Comparison of ENCODE assay signal across 10 cellular contexts in the genomic region with DNA sequence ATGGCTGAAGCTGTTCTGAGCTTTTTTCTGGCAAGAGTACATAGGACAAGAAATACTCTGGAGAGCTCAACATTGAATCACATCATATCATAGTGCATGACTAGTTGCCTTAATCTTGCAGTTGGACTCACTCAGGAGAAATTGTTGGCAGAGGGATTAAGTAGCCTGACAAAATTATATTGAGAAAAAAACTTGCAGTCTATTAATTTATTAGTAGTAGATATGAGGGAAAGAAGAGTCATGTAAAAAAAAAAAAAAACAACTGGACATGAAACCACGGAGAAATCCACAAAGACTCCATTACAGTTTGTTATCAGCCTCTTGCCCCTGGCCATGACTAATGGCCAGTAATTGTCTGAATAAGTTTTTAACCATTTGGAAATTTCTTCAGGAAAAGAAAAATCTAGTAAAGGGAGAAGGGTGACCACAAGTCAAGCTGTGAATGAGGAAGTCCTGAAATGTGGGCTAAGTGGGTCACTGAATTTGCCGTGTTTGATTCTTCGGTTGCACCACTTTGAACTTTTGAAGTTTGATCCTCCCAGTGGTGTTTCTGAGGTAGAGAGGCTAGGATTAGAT. TPM values are rescaled to one million over a fixed set of nuclear protein-coding genes. Genes with fewer than 3 reads are reported as not detected.
DNase-seq lines count a peak whose midpoint lies in the region; ATAC-seq and TF ChIP-seq lines count a peak whose summit lies in the region.
"Had no signal": no experiment of that assay in that cellular context is flagged by ENCODE, and none has a peak within 500 bp of the region (broad histone marks: within the 10 kb centered on the region; RNA-seq: fewer than 3 reads in every experiment).

No MANE protein-coding gene starts in this region.

- DNase-seq in CD8-positive, alpha-beta T cell = no peak
- DNase-seq in NCI-H226 = peak; percentile 68
- DNase-seq in central memory CD8-positive, alpha-beta T cell (ENCODE audit: low spot score in 2 of 2) = no peak
- no peak for DNase-seq in naive thymus-derived CD4-positive, alpha-beta T cell
- no peak for DNase-seq in substantia nigra (lab: John Stamatoyannopoulos, UW)
- DNase-seq in NCI-H2171 treated with DMSO at 0.1 percent for 48 hours (lab: John Stamatoyannopoulos, UW) = no peak
- no peak for DNase-seq in A673 (ENCODE audit: low spot score)
- DNase-seq: adrenal gland, NCI-H510A treated with DMSO at 0.1 percent for 48 hours had no signal

- H3K4me1 Mint-ChIP-seq in CD8-positive, alpha-beta T cell (ENCODE audit: low read depth) = peaks cover 32% of the 10 kb centered on the region
- H3K4me1 Mint-ChIP-seq in central memory CD8-positive, alpha-beta T cell = peaks cover 21% of the 10 kb centered on the region
- H3K4me1 Mint-ChIP-seq in naive thymus-derived CD4-positive, alpha-beta T cell = peaks cover 11 to 52% (median 36%) of the 10 kb centered on the region in 7 donors

- H3K4me3 Mint-ChIP-seq in CD8-positive, alpha-beta T cell = peak overlapping the region; percentile 44
- no peak overlapping the region for H3K4me3 Mint-ChIP-seq in central memory CD8-positive, alpha-beta T cell
- H3K4me3 Mint-ChIP-seq in naive thymus-derived CD4-positive, alpha-beta T cell = peak overlapping the region in 8 of 10 donors; percentile 26 to 90 (median 66)

- H3K27ac ChIP-seq in CD8-positive, alpha-beta T cell (ENCODE audit: low read depth, low read length) = no peak overlapping the region
- no peak overlapping the region for H3K27ac ChIP-seq in naive thymus-derived CD4-positive, alpha-beta T cell (ENCODE audit: low read depth, low read length)
- no peak overlapping the region for H3K27ac ChIP-seq in substantia nigra (ENCODE audit: low read depth, low read length, poor library complexity, severe bottlenecking)
- H3K27ac ChIP-seq in A673 (ENCODE audit: low read depth, low read length, poor library complexity, severe bottlenecking) = no peak overlapping the region

- BruUV-seq in A673 (replicated peaks; lab: Mats Ljungman, UMichigan) = no TSS peak

- intact Hi-C loops in CD8-positive, alpha-beta T cell (cut with DNase I, micrococcal nuclease) = no loop called here
- intact Hi-C loops in naive thymus-derived CD4-positive, alpha-beta T cell (cut with micrococcal nuclease) = no loop called here
- intact Hi-C loops in A673 (cut with micrococcal nuclease; ENCODE audit: unreplicated experiment) = no loop called here

- H3K27ac Mint-ChIP-seq in CD8-positive, alpha-beta T cell = no peak overlapping the region
- H3K27ac Mint-ChIP-seq in central memory CD8-positive, alpha-beta T cell (ENCODE audit: low read depth) = peak overlapping the region; percentile 12
- peak overlapping the region in 4 of 9 donors; percentile 2 to 90 (median 73) for H3K27ac Mint-ChIP-seq in naive thymus-derived CD4-positive, alpha-beta T cell

- no peaks in the 10 kb centered on the region for H3K9me3 ChIP-seq in CD8-positive, alpha-beta T cell (ENCODE audit: low read length)
- H3K9me3 ChIP-seq in naive thymus-derived CD4-positive, alpha-beta T cell (ENCODE audit: control insufficient read depth in 2 of 3, low read length in 3 of 3) = no peaks in the 10 kb centered on the region
- no peaks in the 10 kb centered on the region for H3K9me3 ChIP-seq in A673 (ENCODE audit: low read depth, low read length, poor library complexity, severe bottlenecking)
- H3K9me3 ChIP-seq: adrenal gland had no signal

- no peak for ATAC-seq in CD8-positive, alpha-beta T cell
- ATAC-seq in central memory CD8-positive, alpha-beta T cell (replicated peaks; ENCODE audit: extremely low read depth, poor library complexity, severe bottlenecking) = no peak
- ATAC-seq in naive thymus-derived CD4-positive, alpha-beta T cell = no peak
- no peak for ATAC-seq in GM21526 (IDR thresholded peaks at IDR 0.05; ENCODE audit: low FRiP score, unreplicated experiment)

- CTCF ChIA-PET in CD8-positive, alpha-beta T cell (lab: Charles Lee) = no interaction called here
- CTCF ChIA-PET in naive thymus-derived CD4-positive, alpha-beta T cell (lab: Charles Lee) = no interaction called here
- CTCF ChIA-PET in A673 (lab: Charles Lee) = no interaction called here

- peaks cover 23% of the 10 kb centered on the region for H3K4me1 ChIP-seq in CD8-positive, alpha-beta T cell (ENCODE audit: insufficient read depth, low read length)
- peaks cover 11 to 24% of the 10 kb centered on the region in 2 donors for H3K4me1 ChIP-seq in naive thymus-derived CD4-positive, alpha-beta T cell (ENCODE audit: control insufficient read depth in 2 of 2, insufficient read depth in 2 of 2, low read length in 2 of 2)
- H3K4me1 ChIP-seq in A673 (ENCODE audit: insufficient read depth, low read length, poor library complexity, severe bottlenecking) = no peaks in the 10 kb centered on the region

- no peaks in the 10 kb centered on the region for H3K36me3 ChIP-seq in CD8-positive, alpha-beta T cell (ENCODE audit: insufficient read depth, low read length)
- H3K36me3 ChIP-seq in naive thymus-derived CD4-positive, alpha-beta T cell (ENCODE audit: control insufficient read depth in 2 of 3, insufficient read depth in 3 of 3, low read length in 3 of 3) = no peaks in the 10 kb centered on the region
- H3K36me3 ChIP-seq in A673 (ENCODE audit: insufficient read depth, low read length, poor library complexity, severe bottlenecking) = no peaks in the 10 kb centered on the region
- H3K36me3 ChIP-seq: adrenal gland had no signal

- POLR2A ChIA-PET in CD8-positive, alpha-beta T cell (lab: Charles Lee) = no interaction called here
- POLR2A ChIA-PET in naive thymus-derived CD4-positive, alpha-beta T cell (lab: Charles Lee) = interaction anchor here (0.6 kb wide), 1 partner anchor 14 kb away, joined by 3 read pairs; no protein-coding TSS in a partner anchor
- POLR2A ChIA-PET in A673 (lab: Charles Lee; ENCODE audit: low non-redundant PET) = no interaction called here

- H3K27me3 ChIP-seq in CD8-positive, alpha-beta T cell (ENCODE audit: insufficient read depth, low read length) = no peaks in the 10 kb centered on the region
- no peaks in the 10 kb centered on the region for H3K27me3 ChIP-seq in naive thymus-derived CD4-positive, alpha-beta T cell (ENCODE audit: control insufficient read depth in 2 of 2, insufficient read depth in 2 of 2, low read length in 2 of 2)
- peaks cover 3% of the 10 kb centered on the region for H3K27me3 ChIP-seq in A673 (replicated peaks; ENCODE audit: insufficient read depth, low read depth, low read length, poor library complexity)
- H3K27me3 ChIP-seq: adrenal gland had no signal

- no peaks in the 10 kb centered on the region for H3K9me3 Mint-ChIP-seq in CD8-positive, alpha-beta T cell
- H3K9me3 Mint-ChIP-seq in central memory CD8-positive, alpha-beta T cell = no peaks in the 10 kb centered on the region
- peaks cover 0 to 2% (median 0%) of the 10 kb centered on the region in 11 donors for H3K9me3 Mint-ChIP-seq in naive thymus-derived CD4-positive, alpha-beta T cell

- H3K27me3 Mint-ChIP-seq in CD8-positive, alpha-beta T cell (ENCODE audit: low read depth) = no peaks in the 10 kb centered on the region
- no peaks in the 10 kb centered on the region for H3K27me3 Mint-ChIP-seq in central memory CD8-positive, alpha-beta T cell
- H3K27me3 Mint-ChIP-seq in naive thymus-derived CD4-positive, alpha-beta T cell = no peaks in the 10 kb centered on the region

- TF ChIP-seq CTCF in CD8-positive, alpha-beta T cell (IDR thresholded peaks at IDR 0.05) = no peak
- no peak for TF ChIP-seq CTCF in A673 (conservative IDR thresholded peaks at IDR 0.05; ENCODE audit: low read depth, low read length)

- H3K36me3 Mint-ChIP-seq in CD8-positive, alpha-beta T cell = no peaks in the 10 kb centered on the region
- no peaks in the 10 kb centered on the region for H3K36me3 Mint-ChIP-seq in central memory CD8-positive, alpha-beta T cell (ENCODE audit: insufficient read depth)
- peaks cover 0 to 18% (median 0%) of the 10 kb centered on the region in 5 donors for H3K36me3 Mint-ChIP-seq in naive thymus-derived CD4-positive, alpha-beta T cell

- no peak overlapping the region for H3K4me3 ChIP-seq in CD8-positive, alpha-beta T cell (ENCODE audit: low read depth, low read length)
- no peak overlapping the region for H3K4me3 ChIP-seq in naive thymus-derived CD4-positive, alpha-beta T cell (ENCODE audit: low read length)
- no peak overlapping the region for H3K4me3 ChIP-seq in A673 (ENCODE audit: low read depth, low read length, poor library complexity, severe bottlenecking)
- H3K4me3 ChIP-seq: adrenal gland had no signal

RNA-seq across cellular contexts. Expression of a gene that starts 45.6 kb away (rescaled TPM):
- total RNA-seq in CD8-positive, alpha-beta T cell = 10 to 100 TPM; 10.7 to 11.8 TPM
- 10 to 100 TPM; 14.9 to 26.4 (median 22.4) TPM for total RNA-seq in naive thymus-derived CD4-positive, alpha-beta T cell
- 10 to 100 TPM; 35.4 to 40.0 TPM for polyA plus RNA-seq in naive thymus-derived CD4-positive, alpha-beta T cell
- 14.9 and 30.7 TPM in 2 replicates for total RNA-seq in A673 (2021)

RNA-seq across cellular contexts. Expression of a gene that starts 58.3 kb away (rescaled TPM):
- total RNA-seq in CD8-positive, alpha-beta T cell = 1 to 10 TPM; 3.6 TPM
- total RNA-seq in naive thymus-derived CD4-positive, alpha-beta T cell = 10 to 100 TPM in 1 of 5 experiments, 1 to 10 TPM in 4; 5.9 to 15.8 (median 7.7) TPM
- polyA plus RNA-seq in naive thymus-derived CD4-positive, alpha-beta T cell = 1 to 10 TPM; 4.4 to 5.4 TPM
- total RNA-seq in A673 (2021) = 12.4 and 12.9 TPM in 2 replicates
